ENCODE assay signal across 8 cellular contexts in genomic region chr17:11144358-11145233, GRCh38.
DNase-seq lines count a peak whose midpoint lies in the region; ATAC-seq, FAIRE-seq and TF ChIP-seq lines count a peak whose summit lies in the region.

No MANE protein-coding gene starts in this region.

- H3K4me2 ChIP-seq in A549 = no peak overlapping the region
- no peak overlapping the region for H3K4me2 ChIP-seq in GM23248 (ENCODE audit: unreplicated experiment)
- no peak overlapping the region for H3K4me2 ChIP-seq in smooth muscle cell

- TF ChIP-seq RAD21 in A549 (conservative IDR thresholded peaks at IDR 0.05 in 1 of 2, IDR thresholded peaks at IDR 0.05 in 1 of 2) = peak; percentile 55 to 73

- no peak for TF ChIP-seq EP300 in A549 (IDR thresholded peaks at IDR 0.05)

- H3K9ac ChIP-seq in GM23248 (no peak overlapping the region), smooth muscle cell (ENCODE audit: low read depth) (no peak overlapping the region)

- H3K9me3 ChIP-seq in A549 (0 out of 3 replicates have a peak, but pooled peaks cover 2% of the 10 kb centered on the region), GM23248 (ENCODE audit: low read depth) (no peaks in the 10 kb centered on the region), right atrium auricular region (no peaks in the 10 kb centered on the region), smooth muscle cell (replicated peaks; ENCODE audit: low read depth) (no peaks in the 10 kb centered on the region)

- CTCF ChIA-PET in A549 (lab: Yijun Ruan, JAX) = interaction anchor here (0.6 to 2.7 kb wide), 20 partner anchors 9 to 529 kb away, joined by 3 to 17 read pairs (median 4); no protein-coding TSS in a partner anchor

- no peaks in the 10 kb centered on the region for H3K9me2 ChIP-seq in GM23248 (ENCODE audit: insufficient read depth)

- POLR2A ChIA-PET in A549 (lab: Yijun Ruan, JAX) = no interaction called here

- H3K4me3 ChIP-seq in A549 (no peak overlapping the region), GM23248 (no peak overlapping the region), right atrium auricular region (no peak overlapping the region), smooth muscle cell (no peak overlapping the region)

- TF ChIP-seq POLR2A in A549 (IDR thresholded peaks at IDR 0.05; ENCODE audit: low read length) = no peak

- H3K27me3 ChIP-seq in GM23248 (replicated peaks; ENCODE audit: insufficient read depth) (no peaks in the 10 kb centered on the region), right atrium auricular region (no peaks in the 10 kb centered on the region), smooth muscle cell (ENCODE audit: low read depth) (peaks cover 8% of the 10 kb centered on the region)

- H3K79me2 ChIP-seq in GM23248 (ENCODE audit: insufficient read depth) (no peaks in the 10 kb centered on the region), smooth muscle cell (ENCODE audit: low read depth) (no peaks in the 10 kb centered on the region)

- H3K4me1 ChIP-seq in A549 = no peaks in the 10 kb centered on the region
- H3K4me1 ChIP-seq in GM23248 (ENCODE audit: insufficient read depth) = no peaks in the 10 kb centered on the region
- H3K4me1 ChIP-seq in right atrium auricular region = no peaks in the 10 kb centered on the region
- H3K4me1 ChIP-seq in smooth muscle cell (ENCODE audit: low read depth) = no peaks in the 10 kb centered on the region

- WGBS in A549 (ENCODE audit: missing lambda C conversion rate) = 3% methylated on average over 7 of the region's 7 CpGs
- 31 to 33% methylated on average over 7 of the region's 7 CpGs for WGBS in GM23248 (ENCODE audit: low coverage in 1 of 2, low lambda C conversion rate in 2 of 2, missing lambda C conversion rate in 2 of 2), 2 experiments
- 51% methylated on average over 7 of the region's 7 CpGs for WGBS in smooth muscle cell (ENCODE audit: low lambda C conversion rate)

- in situ Hi-C loops in GM23248 (cut with MboI) = no loop called here
- in situ Hi-C loops in SK-MEL-5 (cut with HindIII; ENCODE audit: low pct_unique_long_range_greater_than_20kb, low sequenced_read_pairs) = no loop called here

- no peak overlapping the region for H2AFZ ChIP-seq in GM23248
- H2AFZ ChIP-seq in smooth muscle cell (ENCODE audit: low read depth) = no peak overlapping the region

- H4K20me1 ChIP-seq in GM23248 (ENCODE audit: insufficient read depth) = no peaks in the 10 kb centered on the region
- H4K20me1 ChIP-seq in smooth muscle cell (ENCODE audit: low read depth) = no peaks in the 10 kb centered on the region

- no peaks in the 10 kb centered on the region for H3K36me3 ChIP-seq in GM23248 (ENCODE audit: low read depth)
- H3K36me3 ChIP-seq in right atrium auricular region = no peaks in the 10 kb centered on the region
- H3K36me3 ChIP-seq in smooth muscle cell (ENCODE audit: low read depth) = no peaks in the 10 kb centered on the region

- peak; percentile 74 for FAIRE-seq in A549 (lab: Jason Lieb, UNC)

- peak; percentile 28 to 63 for DNase-seq in A549 (ENCODE audit: low read depth in 1 of 2, low spot score in 1 of 2)
- DNase-seq in GM23248 = peak; percentile 77
- peak; percentile 67 for DNase-seq in SK-MEL-5 (ENCODE audit: low read depth, low spot score)
- no peak for DNase-seq in right atrium auricular region (ENCODE audit: low spot score)
- no peak for DNase-seq in smooth muscle cell (lab: John Stamatoyannopoulos, UW; ENCODE audit: unreplicated experiment)
- DNase-seq in NCI-H774 (lab: John Stamatoyannopoulos, UW) = no peak

- TF ChIP-seq CTCF in A549 (IDR thresholded peaks at IDR 0.05) = peak; percentile 52
- TF ChIP-seq CTCF in right atrium auricular region (IDR thresholded peaks at IDR 0.05) = peak; percentile 51 to 69
- TF ChIP-seq CTCF in smooth muscle cell (IDR thresholded peaks at IDR 0.05; ENCODE audit: borderline replicate concordance, insufficient read depth, poor library complexity, severe bottlenecking) = peak; percentile 73

- ATAC-seq in A549 (peak; percentile 71 to 83; a peak in 5 of 6 replicates), GM18858 (IDR thresholded peaks at IDR 0.05; ENCODE audit: unreplicated experiment) (no peak), HG03139 (IDR thresholded peaks at IDR 0.05; ENCODE audit: unreplicated experiment) (no peak)

- H3K27ac ChIP-seq in A549 = no peak overlapping the region
- no peak overlapping the region for H3K27ac ChIP-seq in GM23248
- no peak overlapping the region for H3K27ac ChIP-seq in right atrium auricular region
- no peak overlapping the region for H3K27ac ChIP-seq in smooth muscle cell (ENCODE audit: low read depth)

- H3F3A ChIP-seq in GM23248 (ENCODE audit: insufficient read depth) (no peaks in the 10 kb centered on the region), smooth muscle cell (ENCODE audit: low read depth) (no peaks in the 10 kb centered on the region)

TF ChIP-seq in A549, 52 proteins besides CTCF, POLR2A, EP300 and RAD21:
- no peak for TF ChIP-seq TP53 (CRISPR knock-in tag; IDR thresholded peaks at IDR 0.05)
- TF ChIP-seq ZFP36 (IDR thresholded peaks at IDR 0.05; ENCODE audit: borderline replicate concordance, partially characterized antibody) = no peak
- peak; percentile 60 for TF ChIP-seq SMC3 (IDR thresholded peaks at IDR 0.05)
- no peak for TF ChIP-seq EHF (CRISPR knock-in tag; IDR thresholded peaks at IDR 0.05)

Comparison
In these comparisons a context has a peak if more than half of its experiments do, and no peak if none do; other contexts are left out.
1. ATAC-seq: peak in A549 (2 of 2); none in GM18858 (single experiment) and HG03139 (single experiment).
2. DNase-seq: peak in A549 (2 of 2), GM23248 (single experiment) and SK-MEL-5 (single experiment); none in right atrium auricular region (single experiment), smooth muscle cell (single experiment) and NCI-H774 (single experiment).
3. Peak in every context shown above with its lines, with median percentiles within 50 percentile points of each other: CTCF ChIP-seq.